29 cellular contexts compared by ENCODE assay signal in the genomic region with DNA sequence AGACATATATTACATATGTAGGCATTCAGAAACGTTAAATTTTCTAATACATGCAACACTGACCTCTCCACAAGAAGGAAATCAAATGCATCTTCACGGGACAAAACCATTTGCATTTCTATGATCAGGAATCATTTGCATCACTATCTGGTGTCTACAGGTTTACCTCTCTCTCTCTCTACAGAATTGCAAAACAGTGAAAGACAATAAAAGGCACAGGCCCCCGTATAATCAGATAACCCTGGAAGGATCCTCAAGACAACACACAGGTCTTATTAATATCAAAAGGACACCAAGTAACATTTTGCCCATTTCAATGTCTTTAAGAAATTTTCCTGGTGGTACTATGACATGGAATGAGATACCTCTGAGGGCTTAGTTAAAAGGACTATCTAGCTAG.
"Had no signal": no experiment of that assay in that cellular context is flagged by ENCODE, and none has a peak within 500 bp of the region (broad histone marks: within the 10 kb centered on the region; RNA-seq: fewer than 3 reads in every experiment).

No MANE protein-coding gene starts in this region.

- ATAC-seq: effector memory CD8-positive, alpha-beta T cell; esophagus mucosa; foreskin keratinocyte; gastrocnemius medialis; gastroesophageal sphincter; heart left ventricle; heart right ventricle had no signal

- H3K4me1 ChIP-seq: esophagus muscularis mucosa, esophagus squamous epithelium, foreskin keratinocyte, gastrocnemius medialis, gastroesophageal sphincter, heart left ventricle, heart right ventricle had no signal

- H3K4me2 ChIP-seq: hepatocyte had no signal

- H3K27me3 Mint-ChIP-seq: dendritic cell treated with granulocyte-macrophage colony-stimulating factor and Interleukin-4, amounts not matched to agents 40 ng/mL and 50 ng/mL, for 4 days; effector memory CD8-positive, alpha-beta T cell had no signal

- H2AFZ ChIP-seq: hepatocyte had no signal

- H3K79me2 ChIP-seq: hepatocyte had no signal

- H3K9me3 Mint-ChIP-seq: dendritic cell treated with granulocyte-macrophage colony-stimulating factor and Interleukin-4, amounts not matched to agents 40 ng/mL and 50 ng/mL, for 4 days; effector memory CD8-positive, alpha-beta T cell had no signal

- H3K36me3 ChIP-seq: esophagus muscularis mucosa, esophagus squamous epithelium, gastrocnemius medialis, gastroesophageal sphincter, heart left ventricle, heart right ventricle had no signal

- H3K4me3 ChIP-seq: coronary artery, dorsolateral prefrontal cortex, esophagus muscularis mucosa, esophagus squamous epithelium, gastrocnemius medialis, gastroesophageal sphincter, heart left ventricle, heart right ventricle, hepatocyte had no signal

- FAIRE-seq: endometrium, endothelial cell of umbilical vein, frontal cortex had no signal

- H3K27me3 ChIP-seq: esophagus muscularis mucosa, esophagus squamous epithelium, foreskin keratinocyte, gastrocnemius medialis, gastroesophageal sphincter, heart left ventricle, hepatocyte had no signal

- H3K27ac Mint-ChIP-seq: dendritic cell treated with granulocyte-macrophage colony-stimulating factor and Interleukin-4, amounts not matched to agents 40 ng/mL and 50 ng/mL, for 4 days; effector memory CD8-positive, alpha-beta T cell; endodermal cell had no signal

- H3K9me3 ChIP-seq: esophagus squamous epithelium, gastrocnemius medialis, heart left ventricle had no signal

- H3K4me3 Mint-ChIP-seq: dendritic cell treated with granulocyte-macrophage colony-stimulating factor and Interleukin-4, amounts not matched to agents 40 ng/mL and 50 ng/mL, for 4 days; effector memory CD8-positive, alpha-beta T cell; endodermal cell had no signal

- DNase-seq: cortex of kidney; dermis blood vessel endothelial cell; dorsolateral prefrontal cortex; effector CD4-positive, alpha-beta T cell; effector CD8-positive, alpha-beta T cell; effector memory CD4-positive, alpha-beta T cell; effector memory CD8-positive, alpha-beta T cell; endodermal cell; erythroblast; esophagus squamous epithelium; foreskin fibroblast; foreskin keratinocyte; foreskin melanocyte; gastrocnemius medialis; glutamatergic neuron; head of caudate nucleus; heart left ventricle; heart right ventricle; hippocampal formation had no signal

- H3K27ac ChIP-seq: coronary artery, dorsolateral prefrontal cortex, epithelial cell of prostate, esophagus muscularis mucosa, esophagus squamous epithelium, foreskin keratinocyte, gastrocnemius medialis, gastroesophageal sphincter, heart left ventricle, heart right ventricle, hepatocyte had no signal
